ENCODE assay signal across 9 cellular contexts in genomic region chr4:89752932-89753598, GRCh38.
DNase-seq lines count a peak whose midpoint lies in the region; ATAC-seq and TF ChIP-seq lines count a peak whose summit lies in the region.
"Had no signal": no experiment of that assay in that cellular context is flagged by ENCODE, and none has a peak within 500 bp of the region (broad histone marks: within the 10 kb centered on the region; RNA-seq: fewer than 3 reads in every experiment).

No MANE protein-coding gene starts in this region.

- no peaks in the 10 kb centered on the region for H3K27me3 ChIP-seq in ACC112 (ENCODE audit: insufficient read depth, low read length)
- H3K27me3 ChIP-seq in mesenchymal stem cell (ENCODE audit: control insufficient read depth in 1 of 2, insufficient read depth in 1 of 2, low read length in 2 of 2) = no peaks in the 10 kb centered on the region
- H3K27me3 ChIP-seq in stomach = no peaks in the 10 kb centered on the region

- H3K79me1 ChIP-seq in mesenchymal stem cell (replicated peaks; ENCODE audit: low read length, poor library complexity, severe bottlenecking) = no peaks in the 10 kb centered on the region

- ATAC-seq in HG02885 (IDR thresholded peaks at IDR 0.05; ENCODE audit: poor library complexity, unreplicated experiment) = no peak
- ATAC-seq: CD8-positive, alpha-beta T cell had no signal

- no peak overlapping the region for H2BK15ac ChIP-seq in mesenchymal stem cell (ENCODE audit: low read depth, poor library complexity, severe bottlenecking)

- H2BK120ac ChIP-seq in mesenchymal stem cell (ENCODE audit: low read depth, low read length) = no peak overlapping the region

- H3K36me3 ChIP-seq in ACC112 (ENCODE audit: insufficient read depth, low read length) (no peaks in the 10 kb centered on the region), mesenchymal stem cell (ENCODE audit: control insufficient read depth in 1 of 2, insufficient read depth in 2 of 2, low read depth in 1 of 2, low read length in 2 of 2) (no peaks in the 10 kb centered on the region), stomach (no peaks in the 10 kb centered on the region)

- peak overlapping the region; percentile 77 for H3K9ac ChIP-seq in mesenchymal stem cell (ENCODE audit: low read length)

- peak overlapping the region; percentile 23 to 87 for H3K18ac ChIP-seq in mesenchymal stem cell (ENCODE audit: low read depth in 1 of 2, low read length in 2 of 2)

- H4K8ac ChIP-seq in mesenchymal stem cell (ENCODE audit: low read length) = peak overlapping the region; percentile 3

- intact Hi-C loops in stomach (cut with DNase I; ENCODE audit: low total_unique reads) = no loop called here

- no peaks in the 10 kb centered on the region for H3K79me2 ChIP-seq in ACC112 (ENCODE audit: control insufficient read depth, insufficient read depth, low read length, unreplicated experiment)

- WGBS in mesenchymal stem cell = 2% methylated on average over 4 of the region's 7 CpGs
- 45 to 63% (median 48%) methylated on average over 7 of the region's 7 CpGs for WGBS in stomach, 5 donors

- peak overlapping the region; percentile 98 for H2BK5ac ChIP-seq in mesenchymal stem cell (ENCODE audit: low read depth, low read length, poor library complexity, severe bottlenecking)

- TF ChIP-seq POLR2A in stomach (IDR thresholded peaks at IDR 0.05) = no peak

- no peak for TF ChIP-seq EP300 in stomach (IDR thresholded peaks at IDR 0.05)

- H2AFZ ChIP-seq in ACC112 (ENCODE audit: low read length, unreplicated experiment) (peak overlapping the region; percentile 7), mesenchymal stem cell (ENCODE audit: low read depth, low read length) (no peak overlapping the region)

- H3K4me1 ChIP-seq in ACC112 (ENCODE audit: control insufficient read depth, insufficient read depth, low read length, unreplicated experiment) (peaks cover 14% of the 10 kb centered on the region), mesenchymal stem cell (ENCODE audit: control insufficient read depth, insufficient read depth, low read depth, low read length) (peaks cover 2% of the 10 kb centered on the region), stomach (peaks cover 0 to 14% (median 9%) of the 10 kb centered on the region in 4 donors)

- H4K91ac ChIP-seq in mesenchymal stem cell (ENCODE audit: low read length) = no peak overlapping the region

- H3K14ac ChIP-seq in mesenchymal stem cell (ENCODE audit: low read length in 2 of 2) = no peak overlapping the region

- peak overlapping the region; percentile 77 for H2AK5ac ChIP-seq in mesenchymal stem cell (ENCODE audit: low read length, severe bottlenecking)

- H3K4ac ChIP-seq in mesenchymal stem cell (ENCODE audit: low read depth in 1 of 2, low read length in 2 of 2) = peak overlapping the region in 1 of 2 experiments; percentile 82

- H3K4me2 ChIP-seq in mesenchymal stem cell (ENCODE audit: low read length, poor library complexity, severe bottlenecking) = peak overlapping the region; percentile 44

- no peak overlapping the region for H3K23ac ChIP-seq in mesenchymal stem cell (ENCODE audit: low read length in 2 of 2)

- peak overlapping the region; percentile 88 for H3K27ac ChIP-seq in ACC112 (ENCODE audit: low read depth, low read length)
- H3K27ac ChIP-seq in mesenchymal stem cell (ENCODE audit: low read length, poor library complexity, severe bottlenecking) = peak overlapping the region; percentile 97
- peak overlapping the region in 2 of 5 donors; percentile 42 to 47 for H3K27ac ChIP-seq in stomach

- TF ChIP-seq CTCF in cardiac fibroblast (IDR thresholded peaks at IDR 0.05; ENCODE audit: low read depth, low read length) (no peak), stomach (IDR thresholded peaks at IDR 0.05) (no peak)

- DNase-seq in NCI-H1694 (lab: John Stamatoyannopoulos, UW) = peak; percentile 63
- peak; percentile 53 to 82 for DNase-seq in cardiac fibroblast (ENCODE audit: low read depth in 2 of 2)
- DNase-seq in mesenchymal stem cell = peak; percentile 87
- DNase-seq in GDM1 (lab: John Stamatoyannopoulos, UW) = no peak
- DNase-seq in stomach = no peak
- no peak for DNase-seq in midbrain (lab: John Stamatoyannopoulos, UW)
- DNase-seq: CD8-positive, alpha-beta T cell had no signal

- peak overlapping the region in 1 of 2 experiments; percentile 88 for H2BK12ac ChIP-seq in mesenchymal stem cell (ENCODE audit: low read length in 2 of 2)

- peak overlapping the region; percentile 5; the same call in 1 of the 2 replicates for H3K4me3 ChIP-seq in ACC112 (ENCODE audit: low read depth, low read length)
- no peak overlapping the region for H3K4me3 ChIP-seq in cardiac fibroblast (replicated peaks in 1 of 2; ENCODE audit: low read depth in 2 of 2, low read length in 2 of 2)
- H3K4me3 ChIP-seq in mesenchymal stem cell (ENCODE audit: insufficient read depth in 1 of 2, low read depth in 1 of 2, low read length in 2 of 2) = peak overlapping the region in 1 of 2 experiments; percentile 45
- no peak overlapping the region for H3K4me3 ChIP-seq in stomach

- H3K9me3 ChIP-seq in mesenchymal stem cell (ENCODE audit: control insufficient read depth, low read length) = no peaks in the 10 kb centered on the region
- H3K9me3 ChIP-seq in stomach = no peaks in the 10 kb centered on the region

Comparison
In these comparisons a context has a peak if more than half of its experiments do, and no peak if none do; other contexts are left out.
1. DNase-seq: peak in NCI-H1694 (single experiment), cardiac fibroblast (2 of 2) and mesenchymal stem cell (single experiment); none in GDM1 (single experiment), stomach (single experiment) and midbrain (single experiment).